In genomic region chr14:89614009-89614691, GRCh38 we compare ENCODE assay signal across 13 cellular contexts.
DNase-seq lines count a peak whose midpoint lies in the region; ATAC-seq and TF ChIP-seq lines count a peak whose summit lies in the region.
"Had no signal": no experiment of that assay in that cellular context is flagged by ENCODE, and none has a peak within 500 bp of the region (broad histone marks: within the 10 kb centered on the region; RNA-seq: fewer than 3 reads in every experiment).

No MANE protein-coding gene starts in this region.

- in situ Hi-C loops in G401 (cut with HindIII; ENCODE audit: low sequenced_read_pairs), result no loop called here

- H3K4me1 ChIP-seq in CD4-positive, CD25-positive, alpha-beta regulatory T cell (ENCODE audit: control insufficient read depth, insufficient read depth, low read length, poor library complexity, severe bottlenecking), result peaks cover 64% of the 10 kb centered on the region
- H3K4me1 ChIP-seq in iPS-20b (ENCODE audit: insufficient read depth, low read length), result peaks cover 44% of the 10 kb centered on the region
- H3K4me1 ChIP-seq in mucosa of descending colon (ENCODE audit: low read depth), result peaks cover 4% of the 10 kb centered on the region

- H3K9ac ChIP-seq in iPS-20b (ENCODE audit: low read depth, low read length), result peak overlapping the region; percentile 49; the same call in 1 of the 2 replicates

- peak overlapping the region; percentile 67 for H3K27ac ChIP-seq in CD4-positive, CD25-positive, alpha-beta regulatory T cell (ENCODE audit: insufficient read depth, low read length, poor library complexity, severe bottlenecking)
- peak overlapping the region; percentile 26 for H3K27ac ChIP-seq in iPS-20b (ENCODE audit: low read length)
- H3K27ac ChIP-seq: lower lobe of right lung had no signal

- peaks cover 21% of the 10 kb centered on the region for H3K36me3 Mint-ChIP-seq in CD4-positive, CD25-positive, alpha-beta regulatory T cell
- H3K36me3 Mint-ChIP-seq in activated CD4-positive, alpha-beta memory T cell treated with anti-CD3 and anti-CD28 coated beads for 36 hours, result peaks cover 15% of the 10 kb centered on the region

- peak overlapping the region; percentile 74 for H3K4me3 ChIP-seq in CD4-positive, CD25-positive, alpha-beta regulatory T cell (ENCODE audit: low read depth, low read length)
- H3K4me3 ChIP-seq in iPS-20b (ENCODE audit: low read length) (no peak overlapping the region), mucosa of descending colon (no peak overlapping the region)
- H3K4me3 ChIP-seq: lower lobe of right lung, upper lobe of right lung had no signal

- H3K4me3 Mint-ChIP-seq in CD4-positive, CD25-positive, alpha-beta regulatory T cell, result peak overlapping the region; percentile 84 to 95 (median 91)
- peak overlapping the region; percentile 56 for H3K4me3 Mint-ChIP-seq in activated CD4-positive, alpha-beta memory T cell treated with anti-CD3 and anti-CD28 coated beads for 36 hours
- H3K4me3 Mint-ChIP-seq: dendritic cell treated with granulocyte-macrophage colony-stimulating factor and Interleukin-4, amounts not matched to agents 40 ng/mL and 50 ng/mL, for 4 days had no signal

- peaks cover 6% of the 10 kb centered on the region for H3K36me3 ChIP-seq in CD4-positive, CD25-positive, alpha-beta regulatory T cell (ENCODE audit: control insufficient read depth, insufficient read depth, low read length)
- H3K36me3 ChIP-seq in iPS-20b (ENCODE audit: insufficient read depth, low read depth, low read length), result peaks cover 18% of the 10 kb centered on the region
- H3K36me3 ChIP-seq in mucosa of descending colon (ENCODE audit: low read depth), result no peaks in the 10 kb centered on the region
- H3K36me3 ChIP-seq: lower lobe of right lung, upper lobe of right lung had no signal

- ATAC-seq in CD4-positive, CD25-positive, alpha-beta regulatory T cell (ENCODE audit: low read depth in 2 of 2), result no peak
- ATAC-seq in HG03469 (IDR thresholded peaks at IDR 0.05; ENCODE audit: unreplicated experiment), result no peak
- ATAC-seq in mucosa of descending colon, result no peak
- ATAC-seq: lower lobe of right lung, upper lobe of right lung had no signal

- TF ChIP-seq CTCF in mucosa of descending colon (IDR thresholded peaks at IDR 0.05), result no peak

- no peak for DNase-seq in CD4-positive, CD25-positive, alpha-beta regulatory T cell
- DNase-seq in G401 (ENCODE audit: low spot score) (peak; percentile 29), DMS53 (lab: John Stamatoyannopoulos, UW) (no peak), SHP77 treated with DMSO at 0.1 percent for 48 hours (lab: John Stamatoyannopoulos, UW) (no peak), mucosa of descending colon (no peak)
- DNase-seq in activated CD4-positive, alpha-beta memory T cell treated with anti-CD3 and anti-CD28 coated beads for 36 hours, result no peak
- DNase-seq: hippocampal formation; lower lobe of right lung; stimulated activated CD8-positive, alpha-beta memory T cell treated with anti-CD3 and anti-CD28 coated beads, Interleukin-4, amount 100 ng/mL, for 48 hours; upper lobe of right lung had no signal

- no peaks in the 10 kb centered on the region for H3K9me3 Mint-ChIP-seq in CD4-positive, CD25-positive, alpha-beta regulatory T cell
- no peaks in the 10 kb centered on the region for H3K9me3 Mint-ChIP-seq in activated CD4-positive, alpha-beta memory T cell treated with anti-CD3 and anti-CD28 coated beads for 36 hours
- H3K9me3 Mint-ChIP-seq: dendritic cell treated with granulocyte-macrophage colony-stimulating factor and Interleukin-4, amounts not matched to agents 40 ng/mL and 50 ng/mL, for 4 days had no signal

- intact Hi-C loops in activated CD4-positive, alpha-beta memory T cell treated with anti-CD3 and anti-CD28 coated beads for 36 hours (cut with micrococcal nuclease), result loop anchor here (5.0 to 10.0 kb wide), 5 partner anchors 247 to 1609 kb away; partner anchors contain the start of gene GPR65
- intact Hi-C loops in mucosa of descending colon (cut with DNase I, micrococcal nuclease), result no loop called here

- CTCF ChIA-PET in activated CD4-positive, alpha-beta memory T cell treated with anti-CD3 and anti-CD28 coated beads for 36 hours (lab: Charles Lee), result interaction anchor here (1.0 to 1.8 kb wide), 4 partner anchors 13 to 104 kb away, joined by 3 to 6 read pairs (median 3); no protein-coding TSS in a partner anchor

- no peaks in the 10 kb centered on the region for H3K9me3 ChIP-seq in CD4-positive, CD25-positive, alpha-beta regulatory T cell (ENCODE audit: control insufficient read depth in 2 of 2, low read length in 2 of 2)
- H3K9me3 ChIP-seq in iPS-20b (ENCODE audit: insufficient read depth, low read depth, low read length) (no peaks in the 10 kb centered on the region), mucosa of descending colon (no peaks in the 10 kb centered on the region)
- H3K9me3 ChIP-seq: lower lobe of right lung, upper lobe of right lung had no signal

- H3K27ac Mint-ChIP-seq in CD4-positive, CD25-positive, alpha-beta regulatory T cell, result peak overlapping the region; percentile 80 to 98 (median 91)
- peak overlapping the region; percentile 86 for H3K27ac Mint-ChIP-seq in activated CD4-positive, alpha-beta memory T cell treated with anti-CD3 and anti-CD28 coated beads for 36 hours
- H3K27ac Mint-ChIP-seq: dendritic cell treated with granulocyte-macrophage colony-stimulating factor and Interleukin-4, amounts not matched to agents 40 ng/mL and 50 ng/mL, for 4 days had no signal

- POLR2A ChIA-PET in activated CD4-positive, alpha-beta memory T cell treated with anti-CD3 and anti-CD28 coated beads for 36 hours (lab: Charles Lee), result interaction anchor here (0.6 to 7.5 kb wide), 6 partner anchors 12 to 416 kb away, joined by 3 to 32 read pairs (median 8); no protein-coding TSS in a partner anchor

- no peaks in the 10 kb centered on the region for H3K27me3 ChIP-seq in CD4-positive, CD25-positive, alpha-beta regulatory T cell (ENCODE audit: control insufficient read depth, insufficient read depth, low read length)
- H3K27me3 ChIP-seq in iPS-20b (ENCODE audit: insufficient read depth, low read length), result no peaks in the 10 kb centered on the region
- H3K27me3 ChIP-seq: upper lobe of right lung had no signal

- H3K4me1 Mint-ChIP-seq in CD4-positive, CD25-positive, alpha-beta regulatory T cell, result peaks cover 50 to 81% (median 66%) of the 10 kb centered on the region in 4 donors
- peaks cover 70% of the 10 kb centered on the region for H3K4me1 Mint-ChIP-seq in activated CD4-positive, alpha-beta memory T cell treated with anti-CD3 and anti-CD28 coated beads for 36 hours (ENCODE audit: low read depth)

- peaks cover 5% of the 10 kb centered on the region for H3K27me3 Mint-ChIP-seq in CD4-positive, CD25-positive, alpha-beta regulatory T cell
- H3K27me3 Mint-ChIP-seq in activated CD4-positive, alpha-beta memory T cell treated with anti-CD3 and anti-CD28 coated beads for 36 hours, result no peaks in the 10 kb centered on the region
